Comparison of ENCODE assay signal across 1 cellular context in the genomic region with DNA sequence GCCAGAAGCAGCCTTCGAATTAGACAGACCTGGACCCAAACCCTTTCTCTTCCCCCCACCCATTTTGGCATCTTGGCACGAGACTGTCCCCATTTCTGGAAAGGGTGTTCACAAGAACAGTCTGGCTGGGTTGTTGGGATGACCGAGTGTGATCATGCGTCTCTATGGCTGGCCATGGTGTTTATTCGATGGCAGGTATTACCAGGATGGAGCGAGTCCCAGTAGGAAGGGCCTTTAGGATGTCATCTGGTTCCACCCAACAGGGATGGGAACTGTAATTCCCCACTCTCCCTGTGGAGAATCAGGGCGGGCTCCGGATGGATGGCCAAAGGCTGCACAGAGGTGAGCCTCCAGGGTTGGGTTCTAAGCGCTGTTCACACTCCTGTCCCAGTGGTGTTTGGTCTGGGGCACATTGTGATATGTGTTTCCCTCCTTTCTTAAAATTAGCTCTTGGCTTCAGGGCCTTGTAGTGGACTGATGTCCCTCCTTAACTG.
TF ChIP-seq lines count a peak whose summit lies in the region.

No MANE protein-coding gene starts in this region.

TF ChIP-seq in H1, 55 proteins besides CTCF, POLR2A, EP300 and RAD21:
- TF ChIP-seq SIX5 (IDR thresholded peaks at IDR 0.05; ENCODE audit: low read depth, low read length), result no peak
- TF ChIP-seq, protein P1, sequence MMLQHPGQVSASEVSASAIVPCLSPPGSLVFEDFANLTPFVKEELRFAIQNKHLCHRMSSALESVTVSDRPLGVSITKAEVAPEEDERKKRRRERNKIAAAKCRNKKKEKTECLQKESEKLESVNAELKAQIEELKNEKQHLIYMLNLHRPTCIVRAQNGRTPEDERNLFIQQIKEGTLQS (IDR thresholded peaks at IDR 0.05; ENCODE audit: insufficient read depth, low read depth, low read length), result no peak
